Comparison of ENCODE assay signal across 1 cellular context in genomic region chr12:19432309-19433170, GRCh38.
TF ChIP-seq lines count a peak whose summit lies in the region.

No MANE protein-coding gene starts in this region.

TF ChIP-seq in HepG2, 621 proteins besides CTCF, POLR2A, EP300 and RAD21 (continued from another document):
- peak; percentile 49 for TF ChIP-seq CEBPB (IDR thresholded peaks at IDR 0.05; ENCODE audit: borderline replicate concordance, low read depth, low read length)
- TF ChIP-seq CEBPG (CRISPR knock-in tag; IDR thresholded peaks at IDR 0.05): 0 out of 2 replicates have a peak, but pooled peaks have one; percentile 2
- TF ChIP-seq ZNF121 (CRISPR knock-in tag; IDR thresholded peaks at IDR 0.05): peak; percentile 90
